30 cellular contexts compared by ENCODE assay signal in genomic region chr7:38881947-38882684, GRCh38.
A peak's percentile ranks its signal among the peaks of the same experiment; 100 is the strongest.
DNase-seq lines count a peak whose midpoint lies in the region; ATAC-seq and TF ChIP-seq lines count a peak whose summit lies in the region.
"Had no signal": no experiment of that assay in that cellular context is flagged by ENCODE, and none has a peak within 500 bp of the region (broad histone marks: within the 10 kb centered on the region; RNA-seq: fewer than 3 reads in every experiment).

No MANE protein-coding gene starts in this region.

- peak overlapping the region; percentile 28 for H3K27ac Mint-ChIP-seq in activated T-cell treated with anti-CD3 and anti-CD28 coated beads, Interleukin-2, amount 50 U/mL, for 24 hours
- H3K27ac Mint-ChIP-seq in stimulated activated effector memory CD8-positive, alpha-beta T cell treated with anti-CD3 and anti-CD28 coated beads, Interleukin-12 subunit alpha, Interleukin-12 subunit beta, amount 100 ng/mL, for 72 hours = no peak overlapping the region
- H3K27ac Mint-ChIP-seq: T-helper 17 cell had no signal

- peaks cover 65% of the 10 kb centered on the region for H3K36me3 Mint-ChIP-seq in activated T-cell treated with anti-CD3 and anti-CD28 coated beads, Interleukin-2, amount 50 U/mL, for 24 hours (ENCODE audit: low read depth)
- H3K36me3 Mint-ChIP-seq in stimulated activated effector memory CD8-positive, alpha-beta T cell treated with anti-CD3 and anti-CD28 coated beads, Interleukin-12 subunit alpha, Interleukin-12 subunit beta, amount 100 ng/mL, for 72 hours = no peaks in the 10 kb centered on the region

- DNase-seq in activated T-cell treated with anti-CD3 and anti-CD28 coated beads, Interleukin-2, amount 50 U/mL, for 24 hours = no peak
- DNase-seq in activated T-cell treated with anti-CD3 and anti-CD28 coated beads for 4 hours (no peak), RWPE1 (ENCODE audit: low spot score) (peak; percentile 27), epithelial cell of esophagus (ENCODE audit: low read depth) (peak; percentile 80), pons (ENCODE audit: low spot score) (no peak), NCI-H510A treated with DMSO at 0.1 percent for 48 hours (lab: John Stamatoyannopoulos, UW) (no peak), DMS114 treated with DMSO at 0.1 percent for 48 hours (lab: John Stamatoyannopoulos, UW; ENCODE audit: unreplicated experiment) (no peak)
- DNase-seq in stimulated activated effector memory CD8-positive, alpha-beta T cell treated with anti-CD3 and anti-CD28 coated beads, Interleukin-12 subunit alpha, Interleukin-12 subunit beta, amount 100 ng/mL, for 72 hours (ENCODE audit: low spot score in 2 of 2) = peak in 1 of 2 donors; percentile 55
- DNase-seq: activated naive CD4-positive, alpha-beta T cell treated with Interleukin-2 at 50 U/mL for 16 hours; amygdala; BE2C; brain microvascular endothelial cell; CD8-positive, alpha-beta memory T cell; DMS 273 treated with DMSO at 0.1 percent for 48 hours; EL; GOT3; hippocampal formation; left cardiac atrium; MG63; mucosa of descending colon; NCI-H1930; NCI-H526; PC-3; Right ventricle myocardium superior; stimulated activated naive CD4-positive, alpha-beta T cell; T-helper 17 cell; testis had no signal

- TF ChIP-seq CTCF in RWPE1 (conservative IDR thresholded peaks at IDR 0.05; ENCODE audit: low read depth) = no peak
- TF ChIP-seq CTCF in epithelial cell of esophagus (IDR thresholded peaks at IDR 0.05; ENCODE audit: insufficient read depth, low read depth, low read length, missing control alignments) = no peak

- no peak overlapping the region for H3K4me3 Mint-ChIP-seq in activated T-cell treated with anti-CD3 and anti-CD28 coated beads, Interleukin-2, amount 50 U/mL, for 24 hours
- H3K4me3 Mint-ChIP-seq in stimulated activated effector memory CD8-positive, alpha-beta T cell treated with anti-CD3 and anti-CD28 coated beads, Interleukin-12 subunit alpha, Interleukin-12 subunit beta, amount 100 ng/mL, for 72 hours = no peak overlapping the region
- H3K4me3 Mint-ChIP-seq: CD8-positive, alpha-beta memory T cell; natural killer cell treated with Interleukin-12 subunit alpha and Interleukin-12 subunit beta and Interleukin-15 and Interleukin-18, amount 100 ng/mL, for 72 hours; T-helper 17 cell had no signal

- H3K9me3 Mint-ChIP-seq in activated T-cell treated with anti-CD3 and anti-CD28 coated beads, Interleukin-2, amount 50 U/mL, for 24 hours = peaks cover 5% of the 10 kb centered on the region
- peaks cover under 1% of the 10 kb centered on the region for H3K9me3 Mint-ChIP-seq in stimulated activated effector memory CD8-positive, alpha-beta T cell treated with anti-CD3 and anti-CD28 coated beads, Interleukin-12 subunit alpha, Interleukin-12 subunit beta, amount 100 ng/mL, for 72 hours
- H3K9me3 Mint-ChIP-seq: CD8-positive, alpha-beta memory T cell; natural killer cell treated with Interleukin-12 subunit alpha and Interleukin-12 subunit beta and Interleukin-15 and Interleukin-18, amount 100 ng/mL, for 72 hours had no signal

- H3K4me3 ChIP-seq in epithelial cell of esophagus (ENCODE audit: low read length) = no peak overlapping the region
- H3K4me3 ChIP-seq: lung, MG63, mucosa of descending colon, testis had no signal

- peaks cover 59% of the 10 kb centered on the region for H3K4me1 Mint-ChIP-seq in activated T-cell treated with anti-CD3 and anti-CD28 coated beads, Interleukin-2, amount 50 U/mL, for 24 hours (ENCODE audit: low read depth)
- H3K4me1 Mint-ChIP-seq in stimulated activated effector memory CD8-positive, alpha-beta T cell treated with anti-CD3 and anti-CD28 coated beads, Interleukin-12 subunit alpha, Interleukin-12 subunit beta, amount 100 ng/mL, for 72 hours = peaks cover 45% of the 10 kb centered on the region

- CTCF ChIA-PET in RWPE1 (lab: Yijun Ruan, JAX) = no interaction called here

- ATAC-seq in stimulated activated effector memory CD8-positive, alpha-beta T cell treated with anti-CD3 and anti-CD28 coated beads, Interleukin-12 subunit alpha, Interleukin-12 subunit beta, amount 100 ng/mL, for 72 hours = peak; percentile 62
- ATAC-seq: left cardiac atrium; mucosa of descending colon; natural killer cell treated with Interleukin-12 subunit alpha and Interleukin-12 subunit beta and Interleukin-15 and Interleukin-18, amount 100 ng/mL, for 72 hours; PC-3; T-helper 17 cell had no signal

- POLR2A ChIA-PET in RWPE1 (lab: Yijun Ruan, JAX; ENCODE audit: low non-redundant PET) = no interaction called here

- H3K27ac ChIP-seq in RWPE1 = no peak overlapping the region
- H3K27ac ChIP-seq: brain microvascular endothelial cell, KMS-11, testis had no signal

- H3K27me3 Mint-ChIP-seq in activated T-cell treated with anti-CD3 and anti-CD28 coated beads, Interleukin-2, amount 50 U/mL, for 24 hours = no peaks in the 10 kb centered on the region
- H3K27me3 Mint-ChIP-seq: CD8-positive, alpha-beta memory T cell; natural killer cell treated with Interleukin-12 subunit alpha and Interleukin-12 subunit beta and Interleukin-15 and Interleukin-18, amount 100 ng/mL, for 72 hours; T-helper 17 cell had no signal

Comparison
In these comparisons a context has a peak if more than half of its experiments do, and no peak if none do; other contexts are left out.
1. DNase-seq: peak in RWPE1 (single experiment) and epithelial cell of esophagus (single experiment); none in activated T-cell treated with anti-CD3 and anti-CD28 coated beads, Interleukin-2, amount 50 U/mL, for 24 hours (single experiment), activated T-cell treated with anti-CD3 and anti-CD28 coated beads for 4 hours (single experiment), pons (single experiment), NCI-H510A treated with DMSO at 0.1 percent for 48 hours (single experiment) and DMS114 treated with DMSO at 0.1 percent for 48 hours (single experiment).